8 cellular contexts compared by ENCODE assay signal in genomic region chr12:110124184-110124995, GRCh38. TPM values are rescaled to one million over a fixed set of nuclear protein-coding genes. Genes with fewer than 3 reads are reported as not detected.
DNase-seq lines count a peak whose midpoint lies in the region; ATAC-seq and TF ChIP-seq lines count a peak whose summit lies in the region.

Gene IFT81 (plus strand): TSS chr12:110124357. CDS start chr12:110127381, 3,024 bp downstream.

- no peak for TF ChIP-seq EP300 in Ishikawa (IDR thresholded peaks at IDR 0.05; ENCODE audit: borderline replicate concordance)

- no peaks in the 10 kb centered on the region for H3K4me1 ChIP-seq in mucosa of descending colon (ENCODE audit: low read depth)

- intact Hi-C loops in mucosa of descending colon (cut with DNase I, micrococcal nuclease): no loop called here

- peak; percentile 82 for ATAC-seq in GM21528 (IDR thresholded peaks at IDR 0.05; ENCODE audit: low FRiP score, unreplicated experiment)
- peak; percentile 99 for ATAC-seq in mucosa of descending colon

- no peak for TF ChIP-seq RAD21 in Ishikawa (IDR thresholded peaks at IDR 0.05; ENCODE audit: low read depth)

- DNase-seq in COR-L47 (lab: John Stamatoyannopoulos, UW) (peak; percentile 95), OCI-M2 (lab: John Stamatoyannopoulos, UW; ENCODE audit: unreplicated experiment) (peak; percentile 26), activated T-cell treated with anti-CD3 and anti-CD28 coated beads for 48 hours (ENCODE audit: low read depth) (peak; percentile 96), epithelial cell of proximal tubule (ENCODE audit: low read depth) (peak; percentile 22), mucosa of descending colon (peak; percentile 96 to 99 (median 97))
- peak; percentile 94 to 96 for DNase-seq in stimulated activated CD8-positive, alpha-beta memory T cell treated with anti-CD3 and anti-CD28 coated beads, Interleukin-4, amount 100 ng/mL, for 1 hour (ENCODE audit: low read depth in 2 of 2, low spot score in 1 of 2)

- no peak for TF ChIP-seq CTCF in epithelial cell of proximal tubule (conservative IDR thresholded peaks at IDR 0.05; ENCODE audit: low read depth, low read length)
- TF ChIP-seq CTCF in mucosa of descending colon (IDR thresholded peaks at IDR 0.05): no peak

- H3K4me3 ChIP-seq in epithelial cell of proximal tubule (ENCODE audit: low read depth, low read length) (peak within 1 kb of the TSS; percentile 100), mucosa of descending colon (peak within 1 kb of the TSS; percentile 72)

- H3K9me3 ChIP-seq in mucosa of descending colon: no peaks in the 10 kb centered on the region

- no peaks in the 10 kb centered on the region for H3K36me3 ChIP-seq in mucosa of descending colon (ENCODE audit: low read depth)

TF ChIP-seq in Ishikawa, 13 proteins besides CTCF, POLR2A, EP300 and RAD21:
- TF ChIP-seq TCF12 (IDR thresholded peaks at IDR 0.05; ENCODE audit: low read depth): 0 out of 2 replicates have a peak, but pooled peaks have one; percentile 24
- no peak for TF ChIP-seq CEBPB (IDR thresholded peaks at IDR 0.05)

RNA-seq across cellular contexts. Expression of gene IFT81, which starts in this region (rescaled TPM):
- 5.8 and 10.7 TPM in 2 replicates for total RNA-seq in epithelial cell of proximal tubule
- 10 to 100 TPM in 1 of 3 donors, 1 to 10 TPM in 2; 3.8 to 12.7 (median 6.3) TPM for total RNA-seq in mucosa of descending colon

Comparison
In these comparisons a context has a peak if more than half of its experiments do, and no peak if none do; other contexts are left out.
1. Peak in every context shown above with its lines: DNase-seq, ATAC-seq and H3K4me3 ChIP-seq.
2. DNase-seq: peak in every context shown above with its lines; median percentile 97 in mucosa of descending colon; 96 in activated T-cell treated with anti-CD3 and anti-CD28 coated beads for 48 hours; 95 in COR-L47; 95 in stimulated activated CD8-positive, alpha-beta memory T cell treated with anti-CD3 and anti-CD28 coated beads, Interleukin-4, amount 100 ng/mL, for 1 hour; 26 in OCI-M2; 22 in epithelial cell of proximal tubule.